ENCODE assay signal across 29 cellular contexts in the genomic region with DNA sequence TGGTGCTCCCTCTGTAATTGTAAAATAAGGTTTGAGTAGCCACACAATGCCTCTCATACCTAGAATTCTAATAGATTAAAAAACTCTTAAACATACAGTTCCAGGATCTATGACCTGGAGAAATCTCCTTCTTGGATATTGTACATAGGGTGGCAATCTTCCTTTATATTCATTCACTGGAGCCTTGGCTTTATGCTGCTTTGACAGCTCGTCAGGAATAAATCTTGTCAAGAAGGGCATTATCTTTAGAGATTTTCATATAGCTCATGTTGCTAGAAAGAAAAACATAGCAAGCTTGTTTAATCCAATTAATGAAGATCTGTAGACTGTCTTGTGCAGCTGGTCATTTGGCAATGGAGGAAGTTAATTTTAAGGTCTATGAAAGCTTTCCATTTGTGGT.
"Had no signal": no experiment of that assay in that cellular context is flagged by ENCODE, and none has a peak within 500 bp of the region (broad histone marks: within the 10 kb centered on the region; RNA-seq: fewer than 3 reads in every experiment).

No MANE protein-coding gene starts in this region.

- H3K27ac Mint-ChIP-seq: endodermal cell; mesothelial cell of epicardium; natural killer cell treated with Interleukin-12 subunit alpha and Interleukin-12 subunit beta and Interleukin-15 and Interleukin-18, amount 100 ng/mL, for 72 hours; neural progenitor cell; progenitor cell of endocrine pancreas; stimulated activated naive CD8-positive, alpha-beta T cell treated with anti-CD3 and anti-CD28 coated beads, Interleukin-15, amount 100 ng/mL, for 72 hours had no signal

- ATAC-seq: esophagus mucosa; gastroesophageal sphincter; heart left ventricle; left lung; mucosa of descending colon; natural killer cell treated with Interleukin-12 subunit alpha and Interleukin-12 subunit beta and Interleukin-15 and Interleukin-18, amount 100 ng/mL, for 72 hours; right lobe of liver; stimulated activated naive CD8-positive, alpha-beta T cell treated with anti-CD3 and anti-CD28 coated beads, Interleukin-15, amount 100 ng/mL, for 72 hours; upper lobe of right lung had no signal

- DNase-seq: effector CD8-positive, alpha-beta T cell; endodermal cell; foreskin fibroblast; heart left ventricle; kidney; left lung; mesenchymal stem cell; mucosa of descending colon; naive B cell; right lobe of liver; small intestine; stimulated activated CD4-positive, alpha-beta T cell treated with anti-CD3 and anti-CD28 coated beads, Interleukin-15, amount 100 ng/mL, for 24 hours; stimulated activated CD4-positive, alpha-beta T cell treated with anti-CD3 and anti-CD28 coated beads, Interleukin-4, amount 100 ng/mL, for 1 hour; stimulated activated CD8-positive, alpha-beta memory T cell treated with anti-CD3 and anti-CD28 coated beads, Interleukin-4, amount 100 ng/mL, for 48 hours; stimulated activated naive CD4-positive, alpha-beta T cell; stimulated activated naive CD8-positive, alpha-beta T cell treated with anti-CD3 and anti-CD28 coated beads, Interleukin-15, amount 100 ng/mL, for 72 hours; transverse colon; upper lobe of right lung; uterus had no signal

- H3K27ac ChIP-seq: epithelial cell of prostate, gastroesophageal sphincter, heart left ventricle, hepatocyte, left lung, neural progenitor cell, parathyroid adenoma, right lobe of liver, suprapubic skin, transverse colon, upper lobe of right lung, uterus had no signal

- FAIRE-seq: kidney had no signal

- H3K4me1 ChIP-seq: gastroesophageal sphincter, heart left ventricle, left lung, neural progenitor cell, parathyroid adenoma, right lobe of liver, suprapubic skin, transverse colon, upper lobe of right lung, uterus had no signal

- H3K27me3 Mint-ChIP-seq: naive B cell; natural killer cell treated with Interleukin-12 subunit alpha and Interleukin-12 subunit beta and Interleukin-15 and Interleukin-18, amount 100 ng/mL, for 72 hours; progenitor cell of endocrine pancreas; stimulated activated naive CD8-positive, alpha-beta T cell treated with anti-CD3 and anti-CD28 coated beads, Interleukin-15, amount 100 ng/mL, for 72 hours had no signal

- H3K9me3 Mint-ChIP-seq: endodermal cell; mesothelial cell of epicardium; naive B cell; neural progenitor cell; stimulated activated naive CD8-positive, alpha-beta T cell treated with anti-CD3 and anti-CD28 coated beads, Interleukin-15, amount 100 ng/mL, for 72 hours had no signal

- H3K27me3 ChIP-seq: gastroesophageal sphincter, heart left ventricle, hepatocyte, left lung, neural progenitor cell, right lobe of liver, suprapubic skin, transverse colon, upper lobe of right lung, uterus had no signal

- H3K4me3 Mint-ChIP-seq: endodermal cell; mesothelial cell of epicardium; naive B cell; natural killer cell treated with Interleukin-12 subunit alpha and Interleukin-12 subunit beta and Interleukin-15 and Interleukin-18, amount 100 ng/mL, for 72 hours; neural progenitor cell; stimulated activated naive CD8-positive, alpha-beta T cell treated with anti-CD3 and anti-CD28 coated beads, Interleukin-15, amount 100 ng/mL, for 72 hours had no signal

- H3K36me3 Mint-ChIP-seq: mesothelial cell of epicardium; naive B cell; natural killer cell treated with Interleukin-12 subunit alpha and Interleukin-12 subunit beta and Interleukin-15 and Interleukin-18, amount 100 ng/mL, for 72 hours; neural progenitor cell had no signal

- H3K4me1 Mint-ChIP-seq: endodermal cell; naive B cell; stimulated activated naive CD8-positive, alpha-beta T cell treated with anti-CD3 and anti-CD28 coated beads, Interleukin-15, amount 100 ng/mL, for 72 hours had no signal
